Comparison of ENCODE assay signal across 1 cellular context in the genomic region with DNA sequence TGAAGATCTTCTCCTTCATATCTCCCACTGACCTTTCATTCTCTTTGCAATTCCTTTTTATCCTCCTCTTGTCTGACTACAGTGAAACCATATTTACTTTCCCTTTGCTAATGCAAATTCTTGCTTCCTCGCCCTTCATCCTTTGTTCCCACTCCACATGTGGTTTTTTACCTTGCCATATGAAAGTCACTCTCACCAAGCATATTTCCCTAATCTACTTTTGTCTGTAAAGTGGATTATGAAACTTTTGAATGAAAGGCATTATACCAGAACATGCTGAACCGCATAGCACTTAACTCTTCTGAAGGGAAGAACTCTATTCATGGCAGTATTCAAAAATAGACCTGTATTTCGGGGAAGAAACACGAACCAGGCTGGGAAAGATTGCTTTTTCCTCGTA.
TF ChIP-seq lines count a peak whose summit lies in the region.

No MANE protein-coding gene starts in this region.

TF ChIP-seq in GM23338, 12 proteins besides CTCF, POLR2A, EP300 and RAD21 (continued from another document):
- TF ChIP-seq, protein P1, sequence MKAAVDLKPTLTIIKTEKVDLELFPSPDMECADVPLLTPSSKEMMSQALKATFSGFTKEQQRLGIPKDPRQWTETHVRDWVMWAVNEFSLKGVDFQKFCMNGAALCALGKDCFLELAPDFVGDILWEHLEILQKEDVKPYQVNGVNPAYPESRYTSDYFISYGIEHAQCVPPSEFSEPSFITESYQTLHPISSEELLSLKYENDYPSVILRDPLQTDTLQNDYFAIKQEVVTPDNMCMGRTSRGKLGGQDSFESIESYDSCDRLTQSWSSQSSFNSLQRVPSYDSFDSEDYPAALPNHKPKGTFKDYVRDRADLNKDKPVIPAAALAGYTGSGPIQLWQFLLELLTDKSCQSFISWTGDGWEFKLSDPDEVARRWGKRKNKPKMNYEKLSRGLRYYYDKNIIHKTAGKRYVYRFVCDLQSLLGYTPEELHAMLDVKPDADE (IDR thresholded peaks at IDR 0.05) = no peak
- TF ChIP-seq, protein P2, sequence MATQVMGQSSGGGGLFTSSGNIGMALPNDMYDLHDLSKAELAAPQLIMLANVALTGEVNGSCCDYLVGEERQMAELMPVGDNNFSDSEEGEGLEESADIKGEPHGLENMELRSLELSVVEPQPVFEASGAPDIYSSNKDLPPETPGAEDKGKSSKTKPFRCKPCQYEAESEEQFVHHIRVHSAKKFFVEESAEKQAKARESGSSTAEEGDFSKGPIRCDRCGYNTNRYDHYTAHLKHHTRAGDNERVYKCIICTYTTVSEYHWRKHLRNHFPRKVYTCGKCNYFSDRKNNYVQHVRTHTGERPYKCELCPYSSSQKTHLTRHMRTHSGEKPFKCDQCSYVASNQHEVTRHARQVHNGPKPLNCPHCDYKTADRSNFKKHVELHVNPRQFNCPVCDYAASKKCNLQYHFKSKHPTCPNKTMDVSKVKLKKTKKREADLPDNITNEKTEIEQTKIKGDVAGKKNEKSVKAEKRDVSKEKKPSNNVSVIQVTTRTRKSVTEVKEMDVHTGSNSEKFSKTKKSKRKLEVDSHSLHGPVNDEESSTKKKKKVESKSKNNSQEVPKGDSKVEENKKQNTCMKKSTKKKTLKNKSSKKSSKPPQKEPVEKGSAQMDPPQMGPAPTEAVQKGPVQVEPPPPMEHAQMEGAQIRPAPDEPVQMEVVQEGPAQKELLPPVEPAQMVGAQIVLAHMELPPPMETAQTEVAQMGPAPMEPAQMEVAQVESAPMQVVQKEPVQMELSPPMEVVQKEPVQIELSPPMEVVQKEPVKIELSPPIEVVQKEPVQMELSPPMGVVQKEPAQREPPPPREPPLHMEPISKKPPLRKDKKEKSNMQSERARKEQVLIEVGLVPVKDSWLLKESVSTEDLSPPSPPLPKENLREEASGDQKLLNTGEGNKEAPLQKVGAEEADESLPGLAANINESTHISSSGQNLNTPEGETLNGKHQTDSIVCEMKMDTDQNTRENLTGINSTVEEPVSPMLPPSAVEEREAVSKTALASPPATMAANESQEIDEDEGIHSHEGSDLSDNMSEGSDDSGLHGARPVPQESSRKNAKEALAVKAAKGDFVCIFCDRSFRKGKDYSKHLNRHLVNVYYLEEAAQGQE (IDR thresholded peaks at IDR 0.05; ENCODE audit: unreplicated experiment) = no peak
- TF ChIP-seq EZH2phosphoT487 (IDR thresholded peaks at IDR 0.05; ENCODE audit: unreplicated experiment) = no peak
- no peak for TF ChIP-seq POLR2AphosphoS5 (IDR thresholded peaks at IDR 0.05; ENCODE audit: low read depth)
